In genomic region chr15:40093224-40093842, GRCh38 we compare ENCODE assay signal across 8 cellular contexts. TPM values are rescaled to one million over a fixed set of nuclear protein-coding genes. Genes with fewer than 3 reads are reported as not detected.
DNase-seq lines count a peak whose midpoint lies in the region; ATAC-seq and TF ChIP-seq lines count a peak whose summit lies in the region.

No MANE protein-coding gene starts in this region.

- intact Hi-C loops in breast epithelium (cut with DNase I; ENCODE audit: low total_unique reads) (no loop called here), MCF 10A (cut with micrococcal nuclease) (no loop called here), adrenal gland (cut with DNase I) (no loop called here)

- H3K36me3 ChIP-seq in breast epithelium (no peaks in the 10 kb centered on the region), adrenal gland (replicated peaks in 1 of 2) (peaks cover 0 to 3% of the 10 kb centered on the region in 2 donors), mesodermal cell (ENCODE audit: control insufficient read depth, insufficient read depth, low read length) (peaks cover 80% of the 10 kb centered on the region), urinary bladder (ENCODE audit: insufficient read depth) (no peaks in the 10 kb centered on the region)

- TF ChIP-seq CTCF in breast epithelium (IDR thresholded peaks at IDR 0.05) (no peak), MCF 10A (IDR thresholded peaks at IDR 0.05; ENCODE audit: unreplicated experiment) (no peak), adrenal gland (IDR thresholded peaks at IDR 0.05) (no peak)

- H3K27me3 Mint-ChIP-seq in MCF 10A (ENCODE audit: insufficient read depth, unreplicated experiment) = no peaks in the 10 kb centered on the region

- H3K9me3 Mint-ChIP-seq in MCF 10A (ENCODE audit: unreplicated experiment) = no peaks in the 10 kb centered on the region
- no peaks in the 10 kb centered on the region for H3K9me3 Mint-ChIP-seq in activated naive CD4-positive, alpha-beta T cell treated with anti-CD3 and anti-CD28 coated beads, Interleukin-2, amount 50 U/mL, for 72 hours

- BruUV-seq in MCF 10A (replicated peaks; lab: Mats Ljungman, UMichigan) = no TSS peak

- POLR2A ChIA-PET in MCF 10A (lab: Yijun Ruan, JAX) = interaction anchor here (0.6 to 1.5 kb wide), 3 partner anchors 13 to 676 kb away, joined by 3 to 4 read pairs (median 4); partner anchors contain the start of gene C15orf62

- H3K4me3 Mint-ChIP-seq in MCF 10A (ENCODE audit: unreplicated experiment) = no peak overlapping the region

- 49 to 73% (median 64%) methylated on average over 15 to 18 of the region's 18 CpGs for WGBS in adrenal gland, 4 donors
- 68 to 77% methylated on average over 8 to 13 of the region's 18 CpGs for WGBS in mesodermal cell (ENCODE audit: insufficient coverage in 2 of 2), 2 experiments
- WGBS in urinary bladder = 33% methylated on average over 18 of the region's 18 CpGs

- peak overlapping the region in 1 of 3 donors; percentile 3 for H3K4me3 ChIP-seq in breast epithelium
- H3K4me3 ChIP-seq in adrenal gland = no peak overlapping the region
- H3K4me3 ChIP-seq in mesodermal cell (ENCODE audit: extremely low read depth, insufficient read depth, low read length, poor library complexity, severe bottlenecking) = no peak overlapping the region
- H3K4me3 ChIP-seq in urinary bladder (ENCODE audit: low read depth, low read length) = no peak overlapping the region

- H3K27ac ChIP-seq in breast epithelium (peak overlapping the region; percentile 75 to 86), adrenal gland (peak overlapping the region in 3 of 5 donors; percentile 40 to 59 (median 41)), mesodermal cell (ENCODE audit: low read depth, low read length, severe bottlenecking) (peak overlapping the region; percentile 82), urinary bladder (ENCODE audit: low read depth) (peak overlapping the region; percentile 78)

- DNase-seq in breast epithelium (ENCODE audit: low spot score in 2 of 2) (no peak), MCF 10A (ENCODE audit: unreplicated experiment) (no peak), adrenal gland (peak in 2 of 7 donors; percentile 41 to 63), inferior parietal cortex (ENCODE audit: extremely low spot score) (no peak), NCI-H446 treated with DMSO at 0.1 percent for 48 hours (lab: John Stamatoyannopoulos, UW) (no peak)
- no peak for DNase-seq in activated naive CD4-positive, alpha-beta T cell treated with anti-CD3 and anti-CD28 coated beads, Interleukin-2, amount 50 U/mL, for 72 hours (ENCODE audit: low spot score in 2 of 2)

- CTCF ChIA-PET in MCF 10A (lab: Yijun Ruan, JAX) = interaction anchor here (0.6 to 2.8 kb wide), 3 partner anchors 9 to 14 kb away, joined by 3 to 8 read pairs (median 5); no protein-coding TSS in a partner anchor

- H3K27ac Mint-ChIP-seq in MCF 10A (ENCODE audit: low read depth, unreplicated experiment) = no peak overlapping the region
- H3K27ac Mint-ChIP-seq in activated naive CD4-positive, alpha-beta T cell treated with anti-CD3 and anti-CD28 coated beads, Interleukin-2, amount 50 U/mL, for 72 hours = no peak overlapping the region

- H3K9me3 ChIP-seq in breast epithelium (no peaks in the 10 kb centered on the region), adrenal gland (replicated peaks in 1 of 3) (no peaks in the 10 kb centered on the region), mesodermal cell (ENCODE audit: control insufficient read depth, low read length) (no peaks in the 10 kb centered on the region)

- no peaks in the 10 kb centered on the region for H3K36me3 Mint-ChIP-seq in MCF 10A (ENCODE audit: insufficient read depth, unreplicated experiment)
- peaks cover 0 to 5% of the 10 kb centered on the region in 2 donors for H3K36me3 Mint-ChIP-seq in activated naive CD4-positive, alpha-beta T cell treated with anti-CD3 and anti-CD28 coated beads, Interleukin-2, amount 50 U/mL, for 72 hours

- no peak for ATAC-seq in activated naive CD4-positive, alpha-beta T cell treated with anti-CD3 and anti-CD28 coated beads, Interleukin-2, amount 50 U/mL, for 72 hours

- peaks cover 16% of the 10 kb centered on the region for H3K4me1 Mint-ChIP-seq in MCF 10A (ENCODE audit: insufficient read depth, unreplicated experiment)

- H3K27me3 ChIP-seq in breast epithelium (no peaks in the 10 kb centered on the region), adrenal gland (no peaks in the 10 kb centered on the region)

- no peak for TF ChIP-seq POLR2A in breast epithelium (IDR thresholded peaks at IDR 0.05)
- no peak for TF ChIP-seq POLR2A in adrenal gland (IDR thresholded peaks at IDR 0.05)

- H3K4me1 ChIP-seq in breast epithelium (peaks cover 18 to 28% of the 10 kb centered on the region in 2 donors), adrenal gland (replicated peaks in 1 of 2) (peaks cover 26 to 69% of the 10 kb centered on the region in 2 donors), mesodermal cell (ENCODE audit: control insufficient read depth, insufficient read depth, low read length, poor library complexity, severe bottlenecking) (peaks cover 85% of the 10 kb centered on the region), urinary bladder (ENCODE audit: insufficient read depth) (peaks cover 2% of the 10 kb centered on the region)

RNA-seq across cellular contexts. Expression of gene BMF, which starts 15.3 kb away (rescaled TPM):
- total RNA-seq in breast epithelium (10 to 100 TPM in 1 of 3 donors, 1 to 10 TPM in 2; 8.2 to 24.4 (median 9.3) TPM), MCF 10A (2022) (0.17 TPM in 1 of 2 replicates, not detected in the other), adrenal gland (10 to 100 TPM in 3 of 8 donors, 1 to 10 TPM in 5; 4.8 to 12.8 (median 7.7) TPM), urinary bladder (10.8 TPM)
- polyA plus RNA-seq in adrenal gland (1 to 10 TPM; 1.3 to 9.3 (median 2.5) TPM), urinary bladder (7.8 TPM)
- 59.4 TPM for polyA plus RNA-seq in mesodermal cell (2013, experiment 1 of 2)
- 51.4 TPM for polyA plus RNA-seq in mesodermal cell (2013, experiment 2 of 2)
- 10 to 100 TPM; 10.8 to 11.6 TPM for total RNA-seq in activated naive CD4-positive, alpha-beta T cell treated with anti-CD3 and anti-CD28 coated beads, Interleukin-2, amount 50 U/mL, for 72 hours

RNA-seq across cellular contexts. Expression of gene SRP14, which starts 54.4 kb away (rescaled TPM):
- total RNA-seq in breast epithelium (100 to 1,000 TPM; 279 to 310 (median 299) TPM), MCF 10A (2022) (165 and 203 TPM in 2 replicates), adrenal gland (100 to 1,000 TPM; 173 to 689 (median 275) TPM), urinary bladder (115 TPM)
- polyA plus RNA-seq in adrenal gland (100 to 1,000 TPM; 352 to 989 (median 549) TPM), urinary bladder (362 TPM)
- 633 TPM for polyA plus RNA-seq in mesodermal cell (2013, experiment 1 of 2)
- 649 TPM for polyA plus RNA-seq in mesodermal cell (2013, experiment 2 of 2)
- total RNA-seq in activated naive CD4-positive, alpha-beta T cell treated with anti-CD3 and anti-CD28 coated beads, Interleukin-2, amount 50 U/mL, for 72 hours = 100 to 1,000 TPM; 146 to 182 TPM
